ENCODE assay signal across 16 cellular contexts in the genomic region with DNA sequence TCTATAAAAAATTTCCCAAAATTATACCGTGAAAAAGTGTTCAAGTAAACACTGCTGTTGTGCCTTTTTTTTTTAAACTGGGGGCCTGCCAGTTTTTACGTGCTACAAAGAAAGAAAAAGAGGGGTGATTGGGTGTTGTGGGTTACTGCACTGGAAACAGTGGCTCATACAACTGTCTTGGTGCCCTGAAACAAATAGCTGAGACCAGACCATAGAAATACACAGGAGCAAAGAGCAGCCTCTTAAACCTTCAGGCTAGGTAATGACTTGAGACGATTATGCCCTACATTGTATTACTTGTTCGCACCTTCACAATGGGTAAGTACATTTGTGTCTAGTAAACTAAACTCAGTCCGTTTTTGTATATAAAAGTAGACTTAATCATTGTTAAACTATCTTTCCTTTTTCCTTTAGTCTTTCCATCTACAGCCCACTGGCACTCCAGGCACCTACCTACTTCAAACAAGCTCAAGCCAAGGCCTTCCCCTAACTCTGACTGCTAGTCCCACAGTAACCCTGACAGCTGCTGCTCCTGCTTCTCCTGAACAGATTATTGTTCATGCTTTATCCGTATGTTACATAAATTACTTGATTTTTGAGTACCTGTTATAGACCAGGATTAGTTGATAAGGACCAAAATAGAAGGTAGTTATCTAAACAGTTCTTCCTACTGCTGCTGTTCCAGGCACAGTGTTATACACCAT. TPM values are rescaled to one million over a fixed set of nuclear protein-coding genes. Genes with fewer than 3 reads are reported as not detected.
DNase-seq lines count a peak whose midpoint lies in the region; ATAC-seq, FAIRE-seq and TF ChIP-seq lines count a peak whose summit lies in the region.
"Had no signal": no experiment of that assay in that cellular context is flagged by ENCODE, and none has a peak within 500 bp of the region (broad histone marks: within the 10 kb centered on the region; RNA-seq: fewer than 3 reads in every experiment).

No MANE protein-coding gene starts in this region.

- no peaks in the 10 kb centered on the region for H3K4me1 ChIP-seq in GM12878 (ENCODE audit: control insufficient read depth, insufficient read depth, low read length)
- H3K4me1 ChIP-seq: Peyer's patch, tibial artery had no signal

- no peaks in the 10 kb centered on the region for H3K27me3 Mint-ChIP-seq in activated CD4-positive, alpha-beta T cell treated with anti-CD3 and anti-CD28 coated beads, Interleukin-2, amount 10 ng/mL, durations not matched to agents 24 days and 14 days
- H3K27me3 Mint-ChIP-seq in stimulated activated memory B cell treated with anti-CD40 and anti-IgM and Interleukin-4, amounts not matched to agents 10 μg/mL and 1 μg/mL and 100 μg/mL, for 72 hours: no peaks in the 10 kb centered on the region

- 70% methylated on average over 6 of the region's 6 CpGs for WGBS in GM12878 (ENCODE audit: insufficient coverage, insufficient replicate concordance, low lambda C conversion rate, missing lambda C conversion rate)

- peaks cover 16 to 43% of the 10 kb centered on the region in 2 experiments for H3K36me3 ChIP-seq in GM12878 (ENCODE audit: control insufficient read depth in 2 of 2, insufficient read depth in 2 of 2, low read length in 1 of 2)

- no peak for TF ChIP-seq CTCF in GM12878 (IDR thresholded peaks at IDR 0.05 in 2 of 3, conservative IDR thresholded peaks at IDR 0.05 in 1 of 3; ENCODE audit: control insufficient read depth in 2 of 3, extremely low read depth in 1 of 3, insufficient read depth in 1 of 3, low read depth in 3 of 3, low read length in 3 of 3)

- no peaks in the 10 kb centered on the region for H3K9me3 Mint-ChIP-seq in activated CD4-positive, alpha-beta T cell treated with anti-CD3 and anti-CD28 coated beads, Interleukin-2, amount 10 ng/mL, durations not matched to agents 24 days and 14 days
- H3K9me3 Mint-ChIP-seq in stimulated activated memory B cell treated with anti-CD40 and anti-IgM and Interleukin-4, amounts not matched to agents 10 μg/mL and 1 μg/mL and 100 μg/mL, for 72 hours: no peaks in the 10 kb centered on the region
- H3K9me3 Mint-ChIP-seq: nephron had no signal

- TF ChIP-seq EP300 in GM12878 (IDR thresholded peaks at IDR 0.05; ENCODE audit: borderline replicate concordance in 1 of 2, control insufficient read depth in 1 of 2, low read depth in 2 of 2, low read length in 2 of 2): no peak

- no peak for ATAC-seq in GM12878
- ATAC-seq in stimulated activated memory B cell treated with anti-CD40 and anti-IgM and Interleukin-4, amounts not matched to agents 10 μg/mL and 1 μg/mL and 100 μg/mL, for 72 hours: no peak
- ATAC-seq: SK-N-SH treated with all-trans-retinoic acid at 6 μM for 48 hours had no signal

- H3K4me3 Mint-ChIP-seq in activated CD4-positive, alpha-beta T cell treated with anti-CD3 and anti-CD28 coated beads, Interleukin-2, amount 10 ng/mL, durations not matched to agents 24 days and 14 days: no peak overlapping the region
- no peak overlapping the region for H3K4me3 Mint-ChIP-seq in stimulated activated memory B cell treated with anti-CD40 and anti-IgM and Interleukin-4, amounts not matched to agents 10 μg/mL and 1 μg/mL and 100 μg/mL, for 72 hours
- H3K4me3 Mint-ChIP-seq: nephron had no signal

- SMC1A ChIA-PET in GM12878 (lab: Charles Lee; ENCODE audit: uncharacterized antibody, unreplicated experiment): interaction anchor here (0.7 to 2.6 kb wide), 9 partner anchors 8 to 464 kb away, joined by 3 to 21 read pairs (median 3); partner anchors contain the start of gene DMTF1

- H3K4me2 ChIP-seq in GM12878 (ENCODE audit: control insufficient read depth, insufficient read depth): no peak overlapping the region

- H4K20me1 ChIP-seq in GM12878 (ENCODE audit: control insufficient read depth, insufficient read depth): no peaks in the 10 kb centered on the region

- no peak overlapping the region for H3K27ac ChIP-seq in GM12878 (ENCODE audit: control insufficient read depth, insufficient read depth)
- H3K27ac ChIP-seq: Peyer's patch, tibial artery had no signal

- no peak for FAIRE-seq in GM12878 (lab: Jason Lieb, UNC)
- FAIRE-seq: A204.1 had no signal

- no peak for TF ChIP-seq RAD21 in GM12878 (IDR thresholded peaks at IDR 0.05; ENCODE audit: insufficient read depth, low read depth, low read length)

- peaks cover 15% of the 10 kb centered on the region for H3K79me2 ChIP-seq in GM12878 (ENCODE audit: control insufficient read depth, insufficient read depth, low read length)

- POLR2A ChIA-PET in GM12878 (lab: Charles Lee): interaction anchor here (1.0 to 1.5 kb wide), 2 partner anchors 17 to 34 kb away, joined by 3 to 4 read pairs; no protein-coding TSS in a partner anchor

- in situ Hi-C loops in GM12878 (cut with MboI): no loop called here

- H2AFZ ChIP-seq in GM12878 (ENCODE audit: control insufficient read depth, low read depth, low read length): no peak overlapping the region

- no peaks in the 10 kb centered on the region for H3K27me3 ChIP-seq in GM12878 (replicated peaks in 1 of 2; ENCODE audit: control insufficient read depth in 2 of 2, insufficient read depth in 2 of 2, low read length in 1 of 2)
- H3K27me3 ChIP-seq: Peyer's patch, tibial artery had no signal

- RAD21 ChIA-PET in GM12878 (lab: Charles Lee; ENCODE audit: unreplicated experiment): interaction anchor here (1.0 to 1.4 kb wide), 3 partner anchors 19 to 32 kb away, joined by 3 read pairs; no protein-coding TSS in a partner anchor

- TSS peak; percentile 0 for BruUV-seq in GM12878 (replicated peaks; lab: Mats Ljungman, UMichigan)

- H3K4me3 ChIP-seq in GM12878: no peak overlapping the region
- H3K4me3 ChIP-seq: Peyer's patch, tibial artery had no signal

- intact Hi-C loops in activated CD4-positive, alpha-beta T cell treated with anti-CD3 and anti-CD28 coated beads, Interleukin-2, amount 10 ng/mL, durations not matched to agents 24 days and 14 days (cut with micrococcal nuclease): no loop called here
- intact Hi-C loops in GM12878 (cut with micrococcal nuclease; ENCODE audit: unreplicated experiment): no loop called here

- H3K4me1 Mint-ChIP-seq in activated CD4-positive, alpha-beta T cell treated with anti-CD3 and anti-CD28 coated beads, Interleukin-2, amount 10 ng/mL, durations not matched to agents 24 days and 14 days: peaks cover 19% of the 10 kb centered on the region
- H3K4me1 Mint-ChIP-seq in stimulated activated memory B cell treated with anti-CD40 and anti-IgM and Interleukin-4, amounts not matched to agents 10 μg/mL and 1 μg/mL and 100 μg/mL, for 72 hours: peaks cover 33% of the 10 kb centered on the region
- H3K4me1 Mint-ChIP-seq: nephron had no signal

- H3K9me3 ChIP-seq in GM12878 (replicated peaks; ENCODE audit: control insufficient read depth, insufficient read depth, low read length): no peaks in the 10 kb centered on the region
- H3K9me3 ChIP-seq: Peyer's patch, tibial artery had no signal

- CTCF ChIA-PET in GM12878 (lab: Yijun Ruan, JAX): interaction anchor here (0.7 to 1.3 kb wide), 6 partner anchors 9 to 45 kb away, joined by 3 to 5 read pairs (median 3); no protein-coding TSS in a partner anchor

- peak overlapping the region; percentile 58 for H3K27ac Mint-ChIP-seq in activated CD4-positive, alpha-beta T cell treated with anti-CD3 and anti-CD28 coated beads, Interleukin-2, amount 10 ng/mL, durations not matched to agents 24 days and 14 days
- H3K27ac Mint-ChIP-seq in stimulated activated memory B cell treated with anti-CD40 and anti-IgM and Interleukin-4, amounts not matched to agents 10 μg/mL and 1 μg/mL and 100 μg/mL, for 72 hours: peak overlapping the region; percentile 35
- H3K27ac Mint-ChIP-seq: nephron had no signal

- H3K36me3 Mint-ChIP-seq in activated CD4-positive, alpha-beta T cell treated with anti-CD3 and anti-CD28 coated beads, Interleukin-2, amount 10 ng/mL, durations not matched to agents 24 days and 14 days (ENCODE audit: low read depth): peaks cover 69% of the 10 kb centered on the region
- H3K36me3 Mint-ChIP-seq in stimulated activated memory B cell treated with anti-CD40 and anti-IgM and Interleukin-4, amounts not matched to agents 10 μg/mL and 1 μg/mL and 100 μg/mL, for 72 hours: peaks cover 44% of the 10 kb centered on the region

- H3K9ac ChIP-seq in GM12878 (ENCODE audit: control insufficient read depth, insufficient read depth, low read length): no peak overlapping the region

- peak; percentile 66; the same call in 1 of the 2 replicates for TF ChIP-seq POLR2A in GM12878 (IDR thresholded peaks at IDR 0.05; ENCODE audit: low read depth, low read length)

- DNase-seq in activated CD4-positive, alpha-beta T cell treated with anti-CD3 and anti-CD28 coated beads, Interleukin-2, amount 10 ng/mL, durations not matched to agents 24 days and 14 days: no peak
- DNase-seq in activated CD4-positive, alpha-beta T cell treated with anti-CD3 and anti-CD28 coated beads, Interleukin-2, amount 50 U/mL, for 4 hours: no peak
- DNase-seq in NCI-H524 treated with DMSO at 0.1 percent for 48 hours (lab: John Stamatoyannopoulos, UW) (peak; percentile 4), GM12878 (ENCODE audit: low read depth, low spot score) (no peak), epidermal melanocyte (ENCODE audit: insufficient read length, low spot score) (no peak), SIG-M5 treated with dmso at 0.1 percent for 504 hours (lab: John Stamatoyannopoulos, UW; ENCODE audit: unreplicated experiment) (no peak), germinal center (ENCODE audit: low spot score) (no peak)
- DNase-seq: C1 segment of cervical spinal cord, NCI-H1436, NCI-H82, Peyer's patch, tibial artery had no signal

RNA-seq across cellular contexts. Expression of gene TMEM243, which starts 26.6 kb away (rescaled TPM):
- total RNA-seq in activated CD4-positive, alpha-beta T cell treated with anti-CD3 and anti-CD28 coated beads, Interleukin-2, amount 10 ng/mL, durations not matched to agents 24 days and 14 days: 46.1 and 48.0 TPM in 2 replicates
- total RNA-seq in GM12878 (2013; cell fraction: nucleolus; rRNA removed): 191 and 192 TPM in 2 replicates
- total RNA-seq in GM12878 (2014; rRNA removed): 101 and 115 TPM in 2 replicates
- 71.0 and 72.9 TPM in 2 replicates for total RNA-seq in GM12878 (2014; rRNA removed; fragmentation: Illumina TruSeq; extraction: Trizol)
- total RNA-seq in GM12878 (2021): 64.4 and 64.8 TPM in 2 replicates
- 73.2 TPM for polyA plus RNA-seq in GM12878 (2011; ENCODE audit: low read depth)
- 155 and 209 TPM in 2 replicates for polyA plus RNA-seq in GM12878 (2011; rRNA removed)
- polyA plus RNA-seq in GM12878 (2011; cell fraction: cytosol; rRNA removed): 72.1 and 80.4 TPM in 2 replicates
- 87.6 and 99.5 TPM in 2 replicates for polyA plus RNA-seq in GM12878 (2011; cell fraction: nucleus; rRNA removed)
- 104 and 105 TPM in 2 replicates for polyA plus RNA-seq in GM12878 (2012)
- polyA plus RNA-seq in GM12878 (2014; fragmentation: Illumina TruSeq; extraction: Trizol): 70.0 and 86.7 TPM in 2 replicates
- polyA plus RNA-seq in GM12878 (2014; fragmentation: Nextera tagmentation; extraction: Ambion mirVana): 10 to 100 TPM; 47.8 to 70.9 TPM
- polyA plus RNA-seq in GM12878 (2014; rRNA removed): 66.4 and 82.9 TPM in 2 replicates
- polyA plus RNA-seq in GM12878 (2016; fragmentation: Nextera tagmentation; extraction: Ambion mirVana): 100 to 1,000 TPM; 160 to 170 TPM
- 75.9 and 94.9 TPM in 2 replicates for polyA minus RNA-seq in GM12878 (2011; rRNA and poly(A)+ RNA removed)
- polyA minus RNA-seq in GM12878 (2011; cell fraction: cytosol; rRNA and poly(A)+ RNA removed): 14.7 and 23.1 TPM in 2 replicates
- 103 and 124 TPM in 2 replicates for polyA minus RNA-seq in GM12878 (2011; cell fraction: nucleus; rRNA and poly(A)+ RNA removed)

RNA-seq across cellular contexts. Expression of gene DMTF1, which starts 40.7 kb away (rescaled TPM):
- 95.7 and 102 TPM in 2 replicates for total RNA-seq in activated CD4-positive, alpha-beta T cell treated with anti-CD3 and anti-CD28 coated beads, Interleukin-2, amount 10 ng/mL, durations not matched to agents 24 days and 14 days
- 798 and 844 TPM in 2 replicates for total RNA-seq in GM12878 (2013; cell fraction: nucleolus; rRNA removed)
- total RNA-seq in GM12878 (2014; rRNA removed): 98.2 and 109 TPM in 2 replicates
- total RNA-seq in GM12878 (2014; rRNA removed; fragmentation: Illumina TruSeq; extraction: Trizol): 96.3 and 108 TPM in 2 replicates
- total RNA-seq in GM12878 (2021): 62.6 and 79.0 TPM in 2 replicates
- 58.8 TPM for polyA plus RNA-seq in GM12878 (2011; ENCODE audit: low read depth)
- polyA plus RNA-seq in GM12878 (2011; rRNA removed): 191 and 269 TPM in 2 replicates
- polyA plus RNA-seq in GM12878 (2011; cell fraction: cytosol; rRNA removed): 50.8 and 53.1 TPM in 2 replicates
- polyA plus RNA-seq in GM12878 (2011; cell fraction: nucleus; rRNA removed): 502 and 620 TPM in 2 replicates
- polyA plus RNA-seq in GM12878 (2012): 65.8 and 69.4 TPM in 2 replicates
- 102 and 133 TPM in 2 replicates for polyA plus RNA-seq in GM12878 (2014; fragmentation: Illumina TruSeq; extraction: Trizol)
- 10 to 100 TPM; 24.3 to 28.4 TPM for polyA plus RNA-seq in GM12878 (2014; fragmentation: Nextera tagmentation; extraction: Ambion mirVana)
- polyA plus RNA-seq in GM12878 (2014; rRNA removed): 58.0 and 65.0 TPM in 2 replicates
- polyA plus RNA-seq in GM12878 (2016; fragmentation: Nextera tagmentation; extraction: Ambion mirVana): 10 to 100 TPM; 49.0 to 52.9 TPM
- polyA minus RNA-seq in GM12878 (2011; rRNA and poly(A)+ RNA removed): 190 and 273 TPM in 2 replicates
- 25.3 and 38.2 TPM in 2 replicates for polyA minus RNA-seq in GM12878 (2011; cell fraction: cytosol; rRNA and poly(A)+ RNA removed)
- polyA minus RNA-seq in GM12878 (2011; cell fraction: nucleus; rRNA and poly(A)+ RNA removed): 392 and 529 TPM in 2 replicates
